Comparison of ENCODE assay signal across 8 cellular contexts in genomic region chr1:156657161-156657970, GRCh38. TPM values are rescaled to one million over a fixed set of nuclear protein-coding genes. Genes with fewer than 3 reads are reported as not detected.
A peak's percentile ranks its signal among the peaks of the same experiment; 100 is the strongest.
DNase-seq lines count a peak whose midpoint lies in the region; ATAC-seq and TF ChIP-seq lines count a peak whose summit lies in the region.

No MANE protein-coding gene starts in this region.

- H4K20me1 ChIP-seq in GM23338 (replicated peaks; ENCODE audit: insufficient read depth) = no peaks in the 10 kb centered on the region

- no peaks in the 10 kb centered on the region for H3K79me2 ChIP-seq in GM23338 (replicated peaks; ENCODE audit: insufficient read depth)

- H3K4me1 ChIP-seq in GM23338 (ENCODE audit: insufficient read depth) = peaks cover 39% of the 10 kb centered on the region

- H3K4me3 Mint-ChIP-seq in GM23338 = peak overlapping the region; percentile 76

- DNase-seq in AG08395 (ENCODE audit: low spot score) (peak; percentile 86), GM23338 (ENCODE audit: low spot score) (peak; percentile 81), NCI-H774 (lab: John Stamatoyannopoulos, UW) (peak; percentile 46), epithelial cell of proximal tubule (ENCODE audit: low read depth) (no peak), mucosa of gallbladder (ENCODE audit: low spot score) (peak; percentile 79)
- peak; percentile 92 for DNase-seq in activated CD8-positive, alpha-beta memory T cell treated with anti-CD3 and anti-CD28 coated beads, Interleukin-2, amount 50 U/mL, for 48 hours
- DNase-seq in stimulated activated CD8-positive, alpha-beta memory T cell treated with anti-CD3 and anti-CD28 coated beads, Interleukin-2, amount 100 ng/mL, for 48 hours (ENCODE audit: low read depth in 2 of 2) = peak; percentile 66 to 71

- H3K27me3 ChIP-seq in GM23338 (ENCODE audit: insufficient read depth) = peaks cover 66% of the 10 kb centered on the region

- H3K36me3 Mint-ChIP-seq in GM23338 (ENCODE audit: low read depth) = no peaks in the 10 kb centered on the region; the same call in 2 of the 3 replicates

- H3K4me3 ChIP-seq in GM23338 (peak overlapping the region; percentile 64), epithelial cell of proximal tubule (ENCODE audit: low read depth, low read length) (peak overlapping the region; percentile 20)

- H3K9me2 ChIP-seq in GM23338 (ENCODE audit: insufficient read depth) = no peaks in the 10 kb centered on the region

- peaks cover 57% of the 10 kb centered on the region for H3K4me1 Mint-ChIP-seq in GM23338

- H3K36me3 ChIP-seq in GM23338 (ENCODE audit: insufficient read depth) = no peaks in the 10 kb centered on the region

- H2AFZ ChIP-seq in GM23338 = peak overlapping the region; percentile 98

- H3K27me3 Mint-ChIP-seq in GM23338 (ENCODE audit: insufficient read depth, low read depth, poor library complexity) = peaks cover 55% of the 10 kb centered on the region

- H3K27ac Mint-ChIP-seq in GM23338 = no peak overlapping the region

- peak; percentile 52 for ATAC-seq in GM23338
- ATAC-seq in GM18861 (IDR thresholded peaks at IDR 0.05; ENCODE audit: unreplicated experiment) = no peak

- TF ChIP-seq CTCF in GM23338 (conservative IDR thresholded peaks at IDR 0.05; ENCODE audit: low read depth in 2 of 2) (peak; percentile 83 to 96), epithelial cell of proximal tubule (conservative IDR thresholded peaks at IDR 0.05; ENCODE audit: low read depth, low read length) (peak; percentile 89)

- H3K4me2 ChIP-seq in GM23338 = peak overlapping the region; percentile 84

- H3K27ac ChIP-seq in GM23338 (ENCODE audit: low read depth) = no peak overlapping the region

- H3F3A ChIP-seq in GM23338 (replicated peaks; ENCODE audit: low read depth) = peaks cover 20% of the 10 kb centered on the region; the same call in 1 of the 2 replicates

- H3K9me3 Mint-ChIP-seq in GM23338 = no peaks in the 10 kb centered on the region

TF ChIP-seq in GM23338, 12 proteins besides CTCF, POLR2A, EP300 and RAD21:
- TF ChIP-seq REST (IDR thresholded peaks at IDR 0.05; ENCODE audit: unreplicated experiment) (no peak), POLR2AphosphoS5 (IDR thresholded peaks at IDR 0.05; ENCODE audit: low read depth) (peak; percentile 4; the same call in 1 of the 2 replicates), EZH2 (IDR thresholded peaks at IDR 0.05; ENCODE audit: low read depth, unreplicated experiment) (peak; percentile 80), ZNF114 (CRISPR knock-in tag; IDR thresholded peaks at IDR 0.05) (no peak)
TF ChIP-seq in GM23338: peak in this region for 2.

RNA-seq across cellular contexts. Expression of gene BCAN, which starts 15.4 kb away (rescaled TPM):
- 5.5 and 8.0 TPM in 2 replicates for total RNA-seq in GM23338 (2014; rRNA removed; shearing (Covaris generic))
- polyA plus RNA-seq in GM23338 (2016; fragmentation: Nextera tagmentation; extraction: Ambion mirVana) = 2.3 and 3.6 TPM in 2 replicates
- total RNA-seq in epithelial cell of proximal tubule = not detected in 2 replicates
- 0.52 TPM for total RNA-seq in mucosa of gallbladder

RNA-seq across cellular contexts. Expression of gene NES, which starts 19.8 kb away (rescaled TPM):
- total RNA-seq in GM23338 (2014; rRNA removed; shearing (Covaris generic)) = 85.3 and 95.9 TPM in 2 replicates
- polyA plus RNA-seq in GM23338 (2016; fragmentation: Nextera tagmentation; extraction: Ambion mirVana) = 25.0 and 27.5 TPM in 2 replicates
- total RNA-seq in epithelial cell of proximal tubule (11.6 and 70.2 TPM in 2 replicates), mucosa of gallbladder (26.1 TPM)

RNA-seq across cellular contexts. Expression of gene HAPLN2, which starts 38.2 kb away (rescaled TPM):
- total RNA-seq in GM23338 (2014; rRNA removed; shearing (Covaris generic)) = not detected in 2 replicates
- 0.53 TPM in 1 of 2 replicates, not detected in the other for polyA plus RNA-seq in GM23338 (2016; fragmentation: Nextera tagmentation; extraction: Ambion mirVana)
- total RNA-seq in epithelial cell of proximal tubule = not detected in 2 replicates
- total RNA-seq in mucosa of gallbladder = 0.43 TPM

RNA-seq across cellular contexts. Expression of gene CRABP2, which starts 48.0 kb away (rescaled TPM):
- total RNA-seq in GM23338 (2014; rRNA removed; shearing (Covaris generic)) = 35.1 and 45.9 TPM in 2 replicates
- polyA plus RNA-seq in GM23338 (2016; fragmentation: Nextera tagmentation; extraction: Ambion mirVana) = 137 and 138 TPM in 2 replicates
- 12.2 and 77.1 TPM in 2 replicates for total RNA-seq in epithelial cell of proximal tubule
- 3.5 TPM for total RNA-seq in mucosa of gallbladder

RNA-seq across cellular contexts. Expression of gene GPATCH4, which starts 56.1 kb away (rescaled TPM):
- total RNA-seq in GM23338 (2014; rRNA removed; shearing (Covaris generic)) = 58.9 and 95.7 TPM in 2 replicates
- polyA plus RNA-seq in GM23338 (2016; fragmentation: Nextera tagmentation; extraction: Ambion mirVana) = 174 and 187 TPM in 2 replicates
- total RNA-seq in epithelial cell of proximal tubule (15.9 and 22.9 TPM in 2 replicates), mucosa of gallbladder (12.6 TPM)
